1 cellular context compared by ENCODE assay signal in the genomic region with DNA sequence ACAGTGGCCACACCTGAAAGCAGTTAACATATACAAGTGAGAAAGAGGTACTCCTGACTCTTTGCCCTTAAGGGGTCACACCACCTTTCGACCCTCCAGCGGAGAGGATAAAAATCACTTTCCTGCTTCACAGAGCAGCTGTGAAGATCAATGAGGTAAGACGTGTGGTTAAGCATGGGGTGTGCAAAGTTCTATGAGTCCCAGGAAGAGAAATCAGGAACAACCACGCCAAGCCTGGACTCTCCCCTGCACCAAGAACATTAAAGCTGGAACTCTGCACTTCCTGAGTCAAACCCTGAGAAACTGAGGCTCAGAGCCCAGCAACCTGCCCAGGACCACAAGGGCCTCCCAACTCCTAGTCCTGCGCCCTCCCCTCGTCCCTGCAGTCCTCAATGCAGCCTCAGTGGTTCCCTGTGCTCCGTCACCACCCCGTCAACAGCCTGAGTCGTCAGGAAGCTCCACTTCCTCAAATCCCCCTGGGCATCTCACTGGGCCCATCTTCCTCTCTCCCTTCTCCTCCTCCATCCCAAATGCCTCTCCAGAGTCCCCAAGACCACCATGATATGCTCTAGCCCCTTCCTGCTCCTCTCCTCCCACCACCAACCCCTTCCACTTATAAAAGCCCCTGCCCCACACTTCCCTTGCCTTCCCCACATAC.
TF ChIP-seq lines count a peak whose summit lies in the region.

No MANE protein-coding gene starts in this region.

TF ChIP-seq in K562, 482 proteins besides CTCF, POLR2A, EP300 and RAD21:
- TF ChIP-seq RBM25 (IDR thresholded peaks at IDR 0.05; ENCODE audit: low read depth, low read length, severe bottlenecking) (no peak), NR2C2 (CRISPR knock-in tag; IDR thresholded peaks at IDR 0.05) (no peak), NR2C2 (tag; IDR thresholded peaks at IDR 0.05) (no peak), ATF3 (IDR thresholded peaks at IDR 0.05) (no peak), ATF3 (CRISPR knock-in tag; conservative IDR thresholded peaks at IDR 0.05) (no peak), SPI1 (IDR thresholded peaks at IDR 0.05; ENCODE audit: borderline replicate concordance, low read depth, low read length) (peak; percentile 73), MEIS2 (IDR thresholded peaks at IDR 0.05; ENCODE audit: partially characterized antibody) (no peak)
- TF ChIP-seq, protein P1, sequence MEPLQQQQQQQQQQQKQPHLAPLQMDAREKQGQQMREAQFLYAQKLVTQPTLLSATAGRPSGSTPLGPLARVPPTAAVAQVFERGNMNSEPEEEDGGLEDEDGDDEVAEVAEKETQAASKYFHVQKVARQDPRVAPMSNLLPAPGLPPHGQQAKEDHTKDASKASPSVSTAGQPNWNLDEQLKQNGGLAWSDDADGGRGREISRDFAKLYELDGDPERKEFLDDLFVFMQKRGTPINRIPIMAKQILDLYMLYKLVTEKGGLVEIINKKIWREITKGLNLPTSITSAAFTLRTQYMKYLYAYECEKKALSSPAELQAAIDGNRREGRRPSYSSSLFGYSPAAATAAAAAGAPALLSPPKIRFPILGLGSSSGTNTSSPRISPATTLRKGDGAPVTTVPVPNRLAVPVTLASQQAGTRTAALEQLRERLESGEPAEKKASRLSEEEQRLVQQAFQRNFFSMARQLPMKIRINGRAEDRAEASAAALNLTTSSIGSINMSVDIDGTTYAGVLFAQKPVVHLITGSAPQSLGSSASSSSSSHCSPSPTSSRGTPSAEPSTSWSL (CRISPR knock-in tag; IDR thresholded peaks at IDR 0.05; ENCODE audit: borderline replicate concordance) = no peak
- TF ChIP-seq, protein P2, sequence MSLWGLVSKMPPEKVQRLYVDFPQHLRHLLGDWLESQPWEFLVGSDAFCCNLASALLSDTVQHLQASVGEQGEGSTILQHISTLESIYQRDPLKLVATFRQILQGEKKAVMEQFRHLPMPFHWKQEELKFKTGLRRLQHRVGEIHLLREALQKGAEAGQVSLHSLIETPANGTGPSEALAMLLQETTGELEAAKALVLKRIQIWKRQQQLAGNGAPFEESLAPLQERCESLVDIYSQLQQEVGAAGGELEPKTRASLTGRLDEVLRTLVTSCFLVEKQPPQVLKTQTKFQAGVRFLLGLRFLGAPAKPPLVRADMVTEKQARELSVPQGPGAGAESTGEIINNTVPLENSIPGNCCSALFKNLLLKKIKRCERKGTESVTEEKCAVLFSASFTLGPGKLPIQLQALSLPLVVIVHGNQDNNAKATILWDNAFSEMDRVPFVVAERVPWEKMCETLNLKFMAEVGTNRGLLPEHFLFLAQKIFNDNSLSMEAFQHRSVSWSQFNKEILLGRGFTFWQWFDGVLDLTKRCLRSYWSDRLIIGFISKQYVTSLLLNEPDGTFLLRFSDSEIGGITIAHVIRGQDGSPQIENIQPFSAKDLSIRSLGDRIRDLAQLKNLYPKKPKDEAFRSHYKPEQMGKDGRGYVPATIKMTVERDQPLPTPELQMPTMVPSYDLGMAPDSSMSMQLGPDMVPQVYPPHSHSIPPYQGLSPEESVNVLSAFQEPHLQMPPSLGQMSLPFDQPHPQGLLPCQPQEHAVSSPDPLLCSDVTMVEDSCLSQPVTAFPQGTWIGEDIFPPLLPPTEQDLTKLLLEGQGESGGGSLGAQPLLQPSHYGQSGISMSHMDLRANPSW (CRISPR knock-in tag; IDR thresholded peaks at IDR 0.05) = no peak
